14 cellular contexts compared by ENCODE assay signal in the genomic region with DNA sequence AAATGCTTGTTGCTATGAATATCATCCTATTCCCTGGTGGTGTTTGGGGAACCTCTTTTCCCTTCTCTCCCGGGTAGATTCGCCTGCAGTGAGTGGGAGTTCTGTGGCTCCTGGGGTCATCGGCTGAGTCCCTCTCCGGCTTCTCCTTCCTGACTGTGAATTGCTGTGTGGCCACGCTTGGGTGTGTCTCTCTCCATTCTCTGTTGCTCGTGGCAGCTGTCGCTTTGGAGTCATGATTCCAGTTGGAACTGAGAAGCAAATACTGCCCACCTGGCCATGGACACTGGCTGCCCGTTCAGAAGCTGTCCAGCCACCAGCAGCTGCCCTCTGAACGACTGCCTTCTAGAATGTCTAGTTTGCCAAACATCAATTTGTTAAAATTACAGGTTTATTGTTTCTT.
"Had no signal": no experiment of that assay in that cellular context is flagged by ENCODE, and none has a peak within 500 bp of the region (broad histone marks: within the 10 kb centered on the region; RNA-seq: fewer than 3 reads in every experiment).

No MANE protein-coding gene starts in this region.

- H3K27ac Mint-ChIP-seq: immature natural killer cell; stimulated activated effector memory CD8-positive, alpha-beta T cell treated with anti-CD3 and anti-CD28 coated beads, Interleukin-12 subunit alpha, Interleukin-12 subunit beta, amount 100 ng/mL, for 72 hours had no signal

- H3K36me3 Mint-ChIP-seq: immature natural killer cell; naive thymus-derived CD8-positive, alpha-beta T cell had no signal

- DNase-seq: effector memory CD4-positive, alpha-beta T cell; glutamatergic neuron; immature natural killer cell; left ventricle myocardium superior; mesendoderm; naive thymus-derived CD8-positive, alpha-beta T cell; posterior cingulate gyrus; stimulated activated CD4-positive, alpha-beta T cell treated with anti-CD3 and anti-CD28 coated beads, Interleukin-4, amount 100 ng/mL, for 1 hour; stimulated activated CD8-positive, alpha-beta memory T cell treated with anti-CD3 and anti-CD28 coated beads, Interleukin-4, amount 100 ng/mL, for 48 hours; stimulated activated naive CD8-positive, alpha-beta T cell treated with anti-CD3 and anti-CD28 coated beads, Interleukin-15, Interleukin-2, amounts not matched to agents 100 U/mL and 50 U/mL, for 24 hours; thyroid gland; upper lobe of left lung; uterus had no signal

- H3K4me3 Mint-ChIP-seq: immature natural killer cell; naive thymus-derived CD8-positive, alpha-beta T cell; stimulated activated effector memory CD8-positive, alpha-beta T cell treated with anti-CD3 and anti-CD28 coated beads, Interleukin-12 subunit alpha, Interleukin-12 subunit beta, amount 100 ng/mL, for 72 hours had no signal

- H3K9me3 Mint-ChIP-seq: naive thymus-derived CD8-positive, alpha-beta T cell; stimulated activated effector memory CD8-positive, alpha-beta T cell treated with anti-CD3 and anti-CD28 coated beads, Interleukin-12 subunit alpha, Interleukin-12 subunit beta, amount 100 ng/mL, for 72 hours had no signal
